ENCODE assay signal across 8 cellular contexts in the genomic region with DNA sequence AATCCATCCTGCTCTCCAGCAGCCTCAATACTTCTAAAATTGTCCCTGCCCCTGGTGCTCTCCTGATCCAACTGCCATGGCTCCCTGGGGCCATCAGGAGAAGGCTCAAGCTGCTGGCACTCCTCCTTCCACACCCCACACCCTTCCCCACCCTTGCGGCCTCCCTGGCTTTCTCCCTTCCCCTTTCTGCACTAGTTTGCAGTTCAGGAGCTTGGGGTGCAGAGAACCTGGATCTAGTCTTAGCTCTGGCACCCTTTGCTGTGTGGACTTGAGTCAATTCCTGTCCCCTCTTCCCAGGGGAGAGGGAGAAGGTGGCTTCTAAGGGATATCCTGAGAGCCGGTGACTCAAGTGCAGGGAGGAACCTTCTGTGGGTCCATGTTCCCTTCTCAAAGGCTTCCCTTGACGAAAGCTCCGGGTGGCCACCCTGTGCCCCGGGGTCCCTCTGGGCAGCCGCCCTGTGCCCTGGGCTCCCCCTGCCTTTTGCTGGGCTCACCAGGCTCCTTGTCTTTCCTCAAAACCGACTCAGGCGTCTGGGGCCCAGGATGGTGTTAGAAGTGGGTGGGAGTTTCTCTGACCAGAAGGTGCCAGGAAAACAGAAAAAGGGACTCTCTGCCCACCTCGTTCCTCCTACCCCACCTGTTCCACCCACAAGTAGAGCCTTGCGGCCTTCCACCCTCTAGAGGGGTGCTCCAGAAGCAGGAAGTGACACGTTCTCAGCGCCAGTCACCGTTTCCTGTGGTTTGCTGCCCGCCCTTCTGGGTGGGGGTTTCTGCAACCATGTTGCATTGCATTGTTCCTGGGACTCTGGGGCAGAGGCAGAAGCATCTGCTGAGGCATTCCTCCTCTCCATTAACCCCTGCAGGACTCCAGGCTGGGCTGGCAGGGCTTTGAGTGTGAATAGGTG. TPM values are rescaled to one million over a fixed set of nuclear protein-coding genes. Genes with fewer than 3 reads are reported as not detected.
DNase-seq lines count a peak whose midpoint lies in the region; ATAC-seq and TF ChIP-seq lines count a peak whose summit lies in the region.

No MANE protein-coding gene starts in this region.

- intact Hi-C loops in activated CD4-positive, alpha-beta memory T cell treated with anti-CD3 and anti-CD28 coated beads for 36 hours (cut with micrococcal nuclease) = loop anchor here (1.0 to 5.0 kb wide), 6 partner anchors 7 to 144 kb away; partner anchors contain the start of genes CLTA and GLIPR2
- intact Hi-C loops in sigmoid colon (cut with DNase I) = no loop called here

- H3K27me3 Mint-ChIP-seq in activated CD4-positive, alpha-beta memory T cell treated with anti-CD3 and anti-CD28 coated beads for 36 hours = no peaks in the 10 kb centered on the region
- peaks cover 13% of the 10 kb centered on the region for H3K27me3 Mint-ChIP-seq in endothelial cell (ENCODE audit: unreplicated experiment)

- H3K36me3 ChIP-seq in DND-41 (ENCODE audit: insufficient read depth, low read length) (no peaks in the 10 kb centered on the region), sigmoid colon (peaks cover 0 to 28% (median 10%) of the 10 kb centered on the region in 4 donors)

- peak overlapping the region; percentile 96 for H3K27ac Mint-ChIP-seq in activated CD4-positive, alpha-beta memory T cell treated with anti-CD3 and anti-CD28 coated beads for 36 hours
- peak overlapping the region; percentile 57 for H3K27ac Mint-ChIP-seq in endothelial cell (ENCODE audit: unreplicated experiment)

- H3K27me3 ChIP-seq in DND-41 (ENCODE audit: insufficient read depth, low read length, poor library complexity) (no peaks in the 10 kb centered on the region), sigmoid colon (no peaks in the 10 kb centered on the region)

- peak overlapping the region; percentile 47 for H3K9ac ChIP-seq in DND-41 (ENCODE audit: low read depth, low read length)

- no peak for TF ChIP-seq POLR2A in sigmoid colon (IDR thresholded peaks at IDR 0.05)

- H3K9me3 Mint-ChIP-seq in activated CD4-positive, alpha-beta memory T cell treated with anti-CD3 and anti-CD28 coated beads for 36 hours = peaks cover 2% of the 10 kb centered on the region
- H3K9me3 Mint-ChIP-seq in endothelial cell (ENCODE audit: unreplicated experiment) = no peaks in the 10 kb centered on the region

- TF ChIP-seq EP300 in sigmoid colon (IDR thresholded peaks at IDR 0.05) = no peak

- H3K4me1 Mint-ChIP-seq in activated CD4-positive, alpha-beta memory T cell treated with anti-CD3 and anti-CD28 coated beads for 36 hours (ENCODE audit: low read depth) = peaks cover 65% of the 10 kb centered on the region
- H3K4me1 Mint-ChIP-seq in endothelial cell (ENCODE audit: unreplicated experiment) = peaks cover 25% of the 10 kb centered on the region

- CTCF ChIA-PET in activated CD4-positive, alpha-beta memory T cell treated with anti-CD3 and anti-CD28 coated beads for 36 hours (lab: Charles Lee) = interaction anchor here (1.7 to 3.8 kb wide), 3 partner anchors 13 to 50 kb away, joined by 5 to 41 read pairs (median 8); no protein-coding TSS in a partner anchor

- ATAC-seq in DND-41 (ENCODE audit: insufficient read depth, low read depth) (peak; percentile 98), GM21529 (IDR thresholded peaks at IDR 0.05; ENCODE audit: unreplicated experiment) (peak; percentile 78)

- H3K4me3 Mint-ChIP-seq in activated CD4-positive, alpha-beta memory T cell treated with anti-CD3 and anti-CD28 coated beads for 36 hours = peak overlapping the region; percentile 75
- no peak overlapping the region for H3K4me3 Mint-ChIP-seq in endothelial cell (ENCODE audit: unreplicated experiment)

- peak overlapping the region; percentile 73; the same call in 1 of the 2 replicates for H2AFZ ChIP-seq in DND-41 (ENCODE audit: low read depth, low read length)

- H3K4me1 ChIP-seq in DND-41 (ENCODE audit: insufficient read depth, low read length) = peaks cover 27% of the 10 kb centered on the region
- peaks cover 0 to 87% (median 77%) of the 10 kb centered on the region in 4 donors for H3K4me1 ChIP-seq in sigmoid colon

- H3K4me2 ChIP-seq in DND-41 (ENCODE audit: insufficient read depth, low read length) = peak overlapping the region; percentile 61

- TF ChIP-seq CTCF in DND-41 (IDR thresholded peaks at IDR 0.05; ENCODE audit: borderline replicate concordance, extremely low read depth, low read length, poor library complexity, severe bottlenecking) (no peak), endothelial cell (IDR thresholded peaks at IDR 0.05; ENCODE audit: unreplicated experiment) (no peak), sigmoid colon (IDR thresholded peaks at IDR 0.05) (no peak)

- POLR2A ChIA-PET in activated CD4-positive, alpha-beta memory T cell treated with anti-CD3 and anti-CD28 coated beads for 36 hours (lab: Charles Lee) = interaction anchor here (0.7 to 1.1 kb wide), 9 partner anchors 9 to 115 kb away, joined by 3 to 5 read pairs (median 4); partner anchors contain the start of genes CLTA and RECK

- DNase-seq in DND-41 (peak; percentile 92), Kasumi-1 (lab: John Stamatoyannopoulos, UW) (peak; percentile 87 to 95), endothelial cell (ENCODE audit: low spot score) (no peak), sigmoid colon (peak; percentile 79), NCI-H524 treated with DMSO at 0.1 percent for 48 hours (lab: John Stamatoyannopoulos, UW) (no peak), NCI-H748 treated with DMSO at 0.1 percent for 48 hours (lab: John Stamatoyannopoulos, UW) (no peak)
- DNase-seq in activated CD4-positive, alpha-beta memory T cell treated with anti-CD3 and anti-CD28 coated beads for 36 hours = peak; percentile 95

- H3K79me2 ChIP-seq in DND-41 (ENCODE audit: insufficient read depth, low read length) = no peaks in the 10 kb centered on the region

- peaks cover 10% of the 10 kb centered on the region for H3K36me3 Mint-ChIP-seq in activated CD4-positive, alpha-beta memory T cell treated with anti-CD3 and anti-CD28 coated beads for 36 hours
- peaks cover 5% of the 10 kb centered on the region for H3K36me3 Mint-ChIP-seq in endothelial cell (ENCODE audit: low read depth, unreplicated experiment)

- H3K9me3 ChIP-seq in DND-41 (ENCODE audit: insufficient read depth, low read length, severe bottlenecking) (peaks cover 3% of the 10 kb centered on the region), sigmoid colon (peaks cover 0 to 2% (median 0%) of the 10 kb centered on the region in 4 donors)

- no peaks in the 10 kb centered on the region for H4K20me1 ChIP-seq in DND-41 (ENCODE audit: insufficient read depth, low read length)

- H3K27ac ChIP-seq in DND-41 (ENCODE audit: low read length) (peak overlapping the region; percentile 89), sigmoid colon (peak overlapping the region; percentile 86 to 99 (median 90))

- 51 to 82% methylated on average over 14 of the region's 14 CpGs for WGBS in sigmoid colon, 2 donors

- H3K4me3 ChIP-seq in DND-41 (ENCODE audit: low read depth in 1 of 2, low read length in 2 of 2) (peak overlapping the region in 1 of 2 experiments; percentile 48; a peak in 2 of 4 replicates), sigmoid colon (no peak overlapping the region)

RNA-seq across cellular contexts. Expression of gene GLIPR2, which starts 15.0 kb away (rescaled TPM):
- 10 to 100 TPM; 24.7 to 25.8 TPM for total RNA-seq in activated CD4-positive, alpha-beta memory T cell treated with anti-CD3 and anti-CD28 coated beads for 36 hours
- total RNA-seq in endothelial cell (ENCODE audit: unreplicated experiment) (6.3 TPM), sigmoid colon (10 to 100 TPM; 57.3 to 90.6 (median 77.6) TPM)
- polyA plus RNA-seq in sigmoid colon = 10 to 100 TPM; 29.8 to 42.0 (median 32.5) TPM

RNA-seq across cellular contexts. Expression of gene CCIN, which starts 17.6 kb away (rescaled TPM):
- total RNA-seq in activated CD4-positive, alpha-beta memory T cell treated with anti-CD3 and anti-CD28 coated beads for 36 hours = not detected
- total RNA-seq in endothelial cell (ENCODE audit: unreplicated experiment) (not detected), sigmoid colon (1 to 10 TPM in 1 of 4 donors, under 1 TPM in 2, not detected in 1; 0.71 to 2.5 (median 0.95) TPM)
- under 1 TPM in 1 of 3 donors, not detected in 2; 0.07 TPM for polyA plus RNA-seq in sigmoid colon

RNA-seq across cellular contexts. Expression of gene CLTA, which starts 39.2 kb away (rescaled TPM):
- 100 to 1,000 TPM; 139 to 144 TPM for total RNA-seq in activated CD4-positive, alpha-beta memory T cell treated with anti-CD3 and anti-CD28 coated beads for 36 hours
- 330 TPM for total RNA-seq in endothelial cell (ENCODE audit: unreplicated experiment)
- total RNA-seq in sigmoid colon = 100 to 1,000 TPM; 151 to 176 (median 169) TPM
- polyA plus RNA-seq in sigmoid colon = 100 to 1,000 TPM; 293 to 299 (median 295) TPM

Comparison
In these comparisons a context has a peak if more than half of its experiments do, and no peak if none do; other contexts are left out.
1. DNase-seq: peak in DND-41 (single experiment), Kasumi-1 (2 of 2), activated CD4-positive, alpha-beta memory T cell treated with anti-CD3 and anti-CD28 coated beads for 36 hours (single experiment) and sigmoid colon (single experiment); none in endothelial cell (single experiment), NCI-H524 treated with DMSO at 0.1 percent for 48 hours (single experiment) and NCI-H748 treated with DMSO at 0.1 percent for 48 hours (single experiment).